Comparison of ENCODE assay signal across 14 cellular contexts in genomic region chr2:43280994-43281393, GRCh38. TPM values are rescaled to one million over a fixed set of nuclear protein-coding genes. Genes with fewer than 3 reads are reported as not detected.
A peak's percentile ranks its signal among the peaks of the same experiment; 100 is the strongest.
DNase-seq lines count a peak whose midpoint lies in the region; ATAC-seq and TF ChIP-seq lines count a peak whose summit lies in the region.
"Had no signal": no experiment of that assay in that cellular context is flagged by ENCODE, and none has a peak within 500 bp of the region (broad histone marks: within the 10 kb centered on the region; RNA-seq: fewer than 3 reads in every experiment).

No MANE protein-coding gene starts in this region.

- WGBS in esophagus muscularis mucosa = 84% methylated on average over 2 of the region's 2 CpGs

- no peaks in the 10 kb centered on the region for H3K27me3 Mint-ChIP-seq in activated T-cell treated with anti-CD3 and anti-CD28 coated beads, Interleukin-2, amount 50 U/mL, for 24 hours
- no peaks in the 10 kb centered on the region for H3K27me3 Mint-ChIP-seq in activated T-helper 17 cell treated with anti-CD3 and anti-CD28 coated beads, Interleukin-2, amount 50 U/mL, for 72 hours
- H3K27me3 Mint-ChIP-seq: B cell; CD4-positive, alpha-beta T cell had no signal

- peaks cover 11% of the 10 kb centered on the region for H3K9me3 Mint-ChIP-seq in activated T-cell treated with anti-CD3 and anti-CD28 coated beads, Interleukin-2, amount 50 U/mL, for 24 hours
- H3K9me3 Mint-ChIP-seq in activated T-helper 17 cell treated with anti-CD3 and anti-CD28 coated beads, Interleukin-2, amount 50 U/mL, for 72 hours = peaks cover 8% of the 10 kb centered on the region

- no peak for ATAC-seq in left ventricle myocardium superior
- peak; percentile 88 for ATAC-seq in activated T-helper 17 cell treated with anti-CD3 and anti-CD28 coated beads, Interleukin-2, amount 50 U/mL, for 72 hours (replicated peaks)

- H3K4me1 ChIP-seq in esophagus muscularis mucosa = peaks cover 12 to 37% (median 32%) of the 10 kb centered on the region in 4 donors

- no peak for TF ChIP-seq CTCF in esophagus muscularis mucosa (IDR thresholded peaks at IDR 0.05)

- peaks cover 93% of the 10 kb centered on the region for H3K36me3 Mint-ChIP-seq in activated T-cell treated with anti-CD3 and anti-CD28 coated beads, Interleukin-2, amount 50 U/mL, for 24 hours (ENCODE audit: low read depth)
- peaks cover 99% of the 10 kb centered on the region for H3K36me3 Mint-ChIP-seq in activated T-helper 17 cell treated with anti-CD3 and anti-CD28 coated beads, Interleukin-2, amount 50 U/mL, for 72 hours (ENCODE audit: low read depth)

- no peak for DNase-seq in activated T-cell treated with anti-CD3 and anti-CD28 coated beads, Interleukin-2, amount 50 U/mL, for 24 hours
- no peak for DNase-seq in activated T-cell treated with anti-CD3 and anti-CD28 coated beads, Interleukin-2, amount 50 U/mL, for 48 hours
- DNase-seq in cardiac septum (ENCODE audit: low spot score) (peak; percentile 36), left ventricle myocardium superior (no peak), NAMALWA (ENCODE audit: low spot score) (no peak), esophagus muscularis mucosa (ENCODE audit: extremely low spot score) (no peak)
- DNase-seq: C1 segment of cervical spinal cord; Calu3; CD4-positive, alpha-beta T cell; DMS79; GOT3; H9 had no signal

- TF ChIP-seq EP300 in esophagus muscularis mucosa (IDR thresholded peaks at IDR 0.05) = no peak

- peaks cover 0 to 8% (median 3%) of the 10 kb centered on the region in 4 donors for H3K9me3 ChIP-seq in esophagus muscularis mucosa

- H3K27me3 ChIP-seq in esophagus muscularis mucosa = no peaks in the 10 kb centered on the region

- peaks cover 7% of the 10 kb centered on the region for H3K4me1 Mint-ChIP-seq in activated T-cell treated with anti-CD3 and anti-CD28 coated beads, Interleukin-2, amount 50 U/mL, for 24 hours (ENCODE audit: low read depth)
- peaks cover 4% of the 10 kb centered on the region for H3K4me1 Mint-ChIP-seq in activated T-helper 17 cell treated with anti-CD3 and anti-CD28 coated beads, Interleukin-2, amount 50 U/mL, for 72 hours
- H3K4me1 Mint-ChIP-seq: B cell had no signal

- no peak overlapping the region for H3K27ac ChIP-seq in esophagus muscularis mucosa (replicated peaks in 1 of 4)

- TF ChIP-seq POLR2A in esophagus muscularis mucosa (IDR thresholded peaks at IDR 0.05; ENCODE audit: low read depth) = no peak

- H3K27ac Mint-ChIP-seq in activated T-cell treated with anti-CD3 and anti-CD28 coated beads, Interleukin-2, amount 50 U/mL, for 24 hours = peak overlapping the region; percentile 34
- no peak overlapping the region for H3K27ac Mint-ChIP-seq in activated T-helper 17 cell treated with anti-CD3 and anti-CD28 coated beads, Interleukin-2, amount 50 U/mL, for 72 hours
- H3K27ac Mint-ChIP-seq: B cell; CD4-positive, alpha-beta T cell; H9 had no signal

- peaks cover 0 to 55% (median 39%) of the 10 kb centered on the region in 4 donors for H3K36me3 ChIP-seq in esophagus muscularis mucosa

- intact Hi-C loops in cardiac septum (cut with DNase I) = no loop called here
- intact Hi-C loops in left ventricle myocardium superior (cut with micrococcal nuclease) = no loop called here
- intact Hi-C loops in esophagus muscularis mucosa (cut with DNase I) = no loop called here

- no peak overlapping the region for H3K4me3 Mint-ChIP-seq in activated T-cell treated with anti-CD3 and anti-CD28 coated beads, Interleukin-2, amount 50 U/mL, for 24 hours
- H3K4me3 Mint-ChIP-seq in activated T-helper 17 cell treated with anti-CD3 and anti-CD28 coated beads, Interleukin-2, amount 50 U/mL, for 72 hours = no peak overlapping the region
- H3K4me3 Mint-ChIP-seq: B cell; CD4-positive, alpha-beta T cell; H9 had no signal

- no peak overlapping the region for H3K4me3 ChIP-seq in esophagus muscularis mucosa

RNA-seq across cellular contexts. Expression of gene ZFP36L2, which starts 54.6 kb away (rescaled TPM):
- 41.4 TPM for total RNA-seq in cardiac septum
- 55.0 TPM for total RNA-seq in left ventricle myocardium superior
- total RNA-seq in activated T-helper 17 cell treated with anti-CD3 and anti-CD28 coated beads, Interleukin-2, amount 50 U/mL, for 72 hours = 100 to 1,000 TPM in 1 of 2 donors, 10 to 100 TPM in 1; 57.8 to 185 TPM
- total RNA-seq in esophagus muscularis mucosa = 100 to 1,000 TPM in 1 of 4 donors, 10 to 100 TPM in 3; 81.7 to 117 (median 85.7) TPM
